Comparison of ENCODE assay signal across 2 cellular contexts in genomic region chr17:18374216-18374615, GRCh38.
A peak's percentile ranks its signal among the peaks of the same experiment; 100 is the strongest.
TF ChIP-seq lines count a peak whose summit lies in the region.

No MANE protein-coding gene starts in this region.

TF ChIP-seq in HEK293, 187 proteins besides CTCF, POLR2A, EP300 and RAD21:
- TF ChIP-seq YY2 (tag by site-specific recombination; IDR thresholded peaks at IDR 0.05), result no peak
- no peak for TF ChIP-seq ZNF623 (tag by site-specific recombination; IDR thresholded peaks at IDR 0.05)
- TF ChIP-seq ZNF148 (tag by site-specific recombination; IDR thresholded peaks at IDR 0.05; ENCODE audit: borderline replicate concordance), result no peak
- no peak for TF ChIP-seq EGR2 (tag by site-specific recombination; IDR thresholded peaks at IDR 0.05; ENCODE audit: low read depth)
- TF ChIP-seq ZNF121 (tag by site-specific recombination; IDR thresholded peaks at IDR 0.05), result peak; percentile 71; the same call in 1 of the 2 replicates
- no peak for TF ChIP-seq FEZF1 (tag by site-specific recombination; IDR thresholded peaks at IDR 0.05)
- no peak for TF ChIP-seq ZNF785 (tag by site-specific recombination; IDR thresholded peaks at IDR 0.05)
- TF ChIP-seq ZNF843 (tag by site-specific recombination; IDR thresholded peaks at IDR 0.05), result no peak
- TF ChIP-seq ZNF19 (tag by site-specific recombination; IDR thresholded peaks at IDR 0.05; ENCODE audit: low read depth), result no peak

TF ChIP-seq in K562, 482 proteins besides CTCF, POLR2A, EP300 and RAD21:
- TF ChIP-seq ZFP36 (IDR thresholded peaks at IDR 0.05; ENCODE audit: low read depth, low read length, partially characterized antibody) (no peak), ZNF121 (CRISPR knock-in tag; conservative IDR thresholded peaks at IDR 0.05) (peak; percentile 45)
